ENCODE assay signal across 7 cellular contexts in the genomic region with DNA sequence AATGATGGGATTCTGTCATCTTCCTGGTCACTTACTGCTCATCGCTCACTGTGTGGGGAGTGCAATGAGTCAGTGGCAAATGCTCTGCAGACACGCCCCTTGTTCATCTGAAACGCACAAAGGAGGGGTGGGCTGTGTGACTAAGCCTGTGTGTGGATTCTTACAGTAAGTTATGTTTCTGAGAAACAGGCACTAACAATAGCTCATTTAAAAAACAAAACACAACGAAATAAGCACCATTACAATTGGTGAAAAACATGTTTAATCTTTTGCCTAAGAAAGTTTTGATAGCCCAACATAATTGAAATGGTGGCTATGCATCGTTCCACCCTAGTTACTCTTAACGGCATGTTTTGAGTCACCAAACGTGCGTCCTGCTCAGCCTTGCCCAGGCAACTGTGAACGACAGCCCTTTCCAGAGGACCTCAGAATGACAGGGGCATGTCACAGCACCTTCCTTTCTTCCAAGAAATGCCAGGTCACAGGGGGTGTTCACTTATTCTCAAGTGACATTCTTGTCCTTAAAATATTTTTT.
A peak's percentile ranks its signal among the peaks of the same experiment; 100 is the strongest.
DNase-seq lines count a peak whose midpoint lies in the region; ATAC-seq and TF ChIP-seq lines count a peak whose summit lies in the region.

No MANE protein-coding gene starts in this region.

- peak overlapping the region; percentile 23 for H3K4me3 ChIP-seq in OCI-LY7 (ENCODE audit: low read depth, low read length, poor library complexity, severe bottlenecking)

- BruUV-seq in OCI-LY7 (replicated peaks; lab: Mats Ljungman, UMichigan) = no TSS peak

- H3K9me2 ChIP-seq in OCI-LY7 (ENCODE audit: insufficient read depth, low read length) = no peaks in the 10 kb centered on the region

- H3K9me3 ChIP-seq in OCI-LY7 (ENCODE audit: low read length) = no peaks in the 10 kb centered on the region

- POLR2A ChIA-PET in OCI-LY7 (lab: Charles Lee) = interaction anchor here (0.6 to 1.7 kb wide), 7 partner anchors 10 to 482 kb away, joined by 3 to 5 read pairs (median 4); no protein-coding TSS in a partner anchor

- CTCF ChIA-PET in OCI-LY7 (lab: Charles Lee; ENCODE audit: unreplicated experiment) = interaction anchor here (0.8 kb wide), 1 partner anchor 208 kb away, joined by 3 read pairs; no protein-coding TSS in a partner anchor

- H3K4me2 ChIP-seq in OCI-LY7 (ENCODE audit: low read length) = peak overlapping the region; percentile 58

- ATAC-seq in GM18867 (IDR thresholded peaks at IDR 0.05; ENCODE audit: unreplicated experiment) = peak; percentile 87
- peak; percentile 89 for ATAC-seq in HG02884 (IDR thresholded peaks at IDR 0.05; ENCODE audit: unreplicated experiment)

- H3K36me3 ChIP-seq in OCI-LY7 (ENCODE audit: insufficient read depth, low read length) = no peaks in the 10 kb centered on the region

- H3K4me1 ChIP-seq in OCI-LY7 (ENCODE audit: insufficient read depth, low read length, poor library complexity, severe bottlenecking) = peaks cover 20% of the 10 kb centered on the region

- no peaks in the 10 kb centered on the region for H4K20me1 ChIP-seq in OCI-LY7 (ENCODE audit: insufficient read depth, low read length)

- peak overlapping the region; percentile 90 for H2AFZ ChIP-seq in OCI-LY7 (ENCODE audit: low read length)

- TF ChIP-seq CTCF in OCI-LY7 (conservative IDR thresholded peaks at IDR 0.05; ENCODE audit: low read length) = no peak

- H3K79me2 ChIP-seq in OCI-LY7 (ENCODE audit: insufficient read depth, low read depth, low read length) = no peaks in the 10 kb centered on the region

- intact Hi-C loops in OCI-LY7 (cut with micrococcal nuclease; ENCODE audit: unreplicated experiment) (no loop called here), cardiac septum (cut with DNase I) (loop anchor here (5.0 kb wide), 1 partner anchor 81 kb away; no protein-coding TSS in a partner anchor)

- no peak overlapping the region for H3K27ac ChIP-seq in OCI-LY7 (ENCODE audit: low read depth, low read length, poor library complexity, severe bottlenecking)

- DNase-seq in OCI-LY7 (ENCODE audit: low spot score) = peak; percentile 37
- peak; percentile 49 for DNase-seq in activated effector memory CD4-positive, alpha-beta T cell treated with Interleukin-2 at 50 U/mL for 16 hours
- peak; percentile 79 for DNase-seq in cardiac septum (ENCODE audit: low spot score)
- peak; percentile 47 to 58 for DNase-seq in stimulated activated CD4-positive, alpha-beta T cell treated with anti-CD3 and anti-CD28 coated beads, Interleukin-12 subunit alpha, Interleukin-12 subunit beta, amount 100 ng/mL, for 24 hours (ENCODE audit: low read depth in 2 of 2)
- DNase-seq in UCSD-AML1 (lab: John Stamatoyannopoulos, UW; ENCODE audit: unreplicated experiment) = no peak
